ENCODE assay signal across 16 cellular contexts in genomic region chr16:82699262-82699661, GRCh38.
DNase-seq lines count a peak whose midpoint lies in the region; ATAC-seq and TF ChIP-seq lines count a peak whose summit lies in the region.
"Had no signal": no experiment of that assay in that cellular context is flagged by ENCODE, and none has a peak within 500 bp of the region (broad histone marks: within the 10 kb centered on the region; RNA-seq: fewer than 3 reads in every experiment).

No MANE protein-coding gene starts in this region.

- intact Hi-C loops in Right ventricle myocardium superior (cut with DNase I): no loop called here
- intact Hi-C loops in psoas muscle (cut with DNase I): loop anchor here in 1 of 2 donors (5.0 kb wide), 1 partner anchor 37 kb away; no protein-coding TSS in a partner anchor

- DNase-seq in GM03348 (ENCODE audit: low spot score) (peak; percentile 10), Right ventricle myocardium superior (no peak), psoas muscle (no peak), NCI-H524 (lab: John Stamatoyannopoulos, UW) (no peak)
- no peak for DNase-seq in activated CD4-positive, CD25-positive, alpha-beta regulatory T cell treated with anti-CD3 and anti-CD28 coated beads, Interleukin-2, amount 50 U/mL, for 72 hours
- DNase-seq: activated B cell treated with CpG ODN at 0.5 μM for 24 hours; Caco-2; left lung; naive thymus-derived CD4-positive, alpha-beta T cell; NCI-H1092 treated with DMSO at 0.1 percent for 48 hours; stimulated activated naive CD4-positive, alpha-beta T cell; T-cell had no signal

- H3K9me3 ChIP-seq in psoas muscle: no peaks in the 10 kb centered on the region
- H3K9me3 ChIP-seq: Caco-2, left lung had no signal

- WGBS in psoas muscle, 3 donors: 31 to 38% (median 36%) methylated on average over 3 of the region's 3 CpGs

- no peak overlapping the region for H3K4me3 ChIP-seq in psoas muscle
- H3K4me3 ChIP-seq: left lung had no signal

- peaks cover 49% of the 10 kb centered on the region for H3K4me1 ChIP-seq in psoas muscle

- peak overlapping the region; percentile 63 for H3K27ac ChIP-seq in angular gyrus (ENCODE audit: low read depth, low read length)
- peak overlapping the region; percentile 76 for H3K27ac ChIP-seq in psoas muscle
- H3K27ac ChIP-seq: left lung had no signal

- no peaks in the 10 kb centered on the region for H3K27me3 ChIP-seq in psoas muscle (ENCODE audit: insufficient read depth in 3 of 3, low read length in 2 of 3)

- no peak for TF ChIP-seq CTCF in psoas muscle (IDR thresholded peaks at IDR 0.05)

- ATAC-seq in Right ventricle myocardium superior (ENCODE audit: poor library complexity): peak; percentile 22
- peak; percentile 24 to 64 (median 50) for ATAC-seq in psoas muscle
- ATAC-seq in GM18868 (IDR thresholded peaks at IDR 0.05; ENCODE audit: unreplicated experiment): no peak
- ATAC-seq in HG02852 (IDR thresholded peaks at IDR 0.05; ENCODE audit: unreplicated experiment): no peak
- ATAC-seq: activated T-helper 17 cell treated with anti-CD3 and anti-CD28 coated beads, Interleukin-2, amount 50 U/mL, for 72 hours; naive thymus-derived CD4-positive, alpha-beta T cell; T-cell had no signal

- H3K36me3 ChIP-seq in psoas muscle (ENCODE audit: insufficient read depth in 1 of 2, low read depth in 1 of 2): no peaks in the 10 kb centered on the region
- H3K36me3 ChIP-seq: left lung had no signal

Comparison
In these comparisons a context has a peak if more than half of its experiments do, and no peak if none do; other contexts are left out.
1. ATAC-seq: peak in Right ventricle myocardium superior (single experiment) and psoas muscle (4 of 4); none in GM18868 (single experiment) and HG02852 (single experiment).